In genomic region chr5:133051117-133051546, GRCh38 we compare ENCODE assay signal across 8 cellular contexts. TPM values are rescaled to one million over a fixed set of nuclear protein-coding genes. Genes with fewer than 3 reads are reported as not detected.
DNase-seq lines count a peak whose midpoint lies in the region; ATAC-seq and TF ChIP-seq lines count a peak whose summit lies in the region.

No MANE protein-coding gene starts in this region.

- H3F3A ChIP-seq in MM.1S (ENCODE audit: insufficient read depth, low read length) = peaks cover 18% of the 10 kb centered on the region

- H3K4me1 ChIP-seq in MM.1S (ENCODE audit: low read length) (peaks cover 16% of the 10 kb centered on the region), colonic mucosa (no peaks in the 10 kb centered on the region), mucosa of rectum (ENCODE audit: control insufficient read depth in 2 of 2, insufficient read depth in 2 of 2, low read length in 2 of 2) (peaks cover 29 to 36% of the 10 kb centered on the region in 2 donors)

- TF ChIP-seq CTCF in GM12875 (IDR thresholded peaks at IDR 0.05; ENCODE audit: borderline replicate concordance, insufficient read depth, low read depth, low read length) (no peak), MM.1S (IDR thresholded peaks at IDR 0.05; ENCODE audit: low read length) (no peak), colonic mucosa (IDR thresholded peaks at IDR 0.05) (no peak)

- peak overlapping the region; percentile 81 for H3K4me2 ChIP-seq in MM.1S (ENCODE audit: low read depth, low read length)

- H3K4me3 ChIP-seq in GM12875 (ENCODE audit: low read depth, low read length) (peak overlapping the region; percentile 84), MM.1S (ENCODE audit: low read length) (peak overlapping the region; percentile 99), colonic mucosa (peak overlapping the region; percentile 76), mucosa of rectum (ENCODE audit: low read length in 2 of 2) (peak overlapping the region; percentile 92 to 97)

- H4K20me1 ChIP-seq in MM.1S (ENCODE audit: insufficient read depth, low read length) = peaks cover 3% of the 10 kb centered on the region; the same call in 1 of the 2 replicates

- H3K9me2 ChIP-seq in MM.1S (replicated peaks; ENCODE audit: insufficient read depth, low read length) = no peaks in the 10 kb centered on the region

- intact Hi-C loops in colonic mucosa (cut with DNase I) = loop anchor here (5.0 kb wide), 1 partner anchor 89 kb away; the partner anchor contains the start of gene AFF4

- peak overlapping the region; percentile 72 for H2AFZ ChIP-seq in MM.1S (ENCODE audit: low read length)

- no peaks in the 10 kb centered on the region for H3K9me3 ChIP-seq in MM.1S (replicated peaks; ENCODE audit: insufficient read depth, low read length)
- H3K9me3 ChIP-seq in colonic mucosa = no peaks in the 10 kb centered on the region
- H3K9me3 ChIP-seq in mucosa of rectum (ENCODE audit: control insufficient read depth in 2 of 2, low read length in 2 of 2) = no peaks in the 10 kb centered on the region

- ATAC-seq in HG03520 (IDR thresholded peaks at IDR 0.05; ENCODE audit: unreplicated experiment) (no peak), HG02884 (IDR thresholded peaks at IDR 0.05; ENCODE audit: unreplicated experiment) (no peak), HG03469 (IDR thresholded peaks at IDR 0.05; ENCODE audit: unreplicated experiment) (no peak)

- peak overlapping the region; percentile 95 for H3K27ac ChIP-seq in MM.1S (ENCODE audit: low read length)
- peak overlapping the region; percentile 99 for H3K27ac ChIP-seq in colonic mucosa
- peak overlapping the region; percentile 98 to 99 for H3K27ac ChIP-seq in mucosa of rectum (ENCODE audit: low read depth in 2 of 2, low read length in 2 of 2)

- H3K27me3 ChIP-seq in MM.1S (replicated peaks; ENCODE audit: insufficient read depth, low read length) = no peaks in the 10 kb centered on the region
- no peaks in the 10 kb centered on the region for H3K27me3 ChIP-seq in colonic mucosa
- H3K27me3 ChIP-seq in mucosa of rectum (ENCODE audit: control insufficient read depth in 2 of 2, insufficient read depth in 2 of 2, low read length in 2 of 2) = no peaks in the 10 kb centered on the region

- H3K9ac ChIP-seq in MM.1S (ENCODE audit: low read length) = peak overlapping the region; percentile 99
- H3K9ac ChIP-seq in colonic mucosa (ENCODE audit: low read depth in 2 of 2, low read length in 2 of 2) = peak overlapping the region; percentile 94 to 96
- H3K9ac ChIP-seq in mucosa of rectum (ENCODE audit: low read depth in 1 of 2, low read length in 2 of 2) = peak overlapping the region; percentile 97 to 99

- H3K79me2 ChIP-seq in MM.1S (ENCODE audit: low read length) = peaks cover 55% of the 10 kb centered on the region

- H3K36me3 ChIP-seq in MM.1S (replicated peaks; ENCODE audit: insufficient read depth, low read length) = no peaks in the 10 kb centered on the region
- H3K36me3 ChIP-seq in colonic mucosa = no peaks in the 10 kb centered on the region
- H3K36me3 ChIP-seq in mucosa of rectum (ENCODE audit: control insufficient read depth in 2 of 2, insufficient read depth in 2 of 2, low read length in 2 of 2) = no peaks in the 10 kb centered on the region

- DNase-seq in MM.1S = no peak
- no peak for DNase-seq in colonic mucosa
- no peak for DNase-seq in stimulated activated CD4-positive, alpha-beta T cell treated with anti-CD3 and anti-CD28 coated beads, Interleukin-1b, Interleukin-23, amount 100 ng/mL, for 48 hours

RNA-seq across cellular contexts. Expression of gene HSPA4, which starts 0.7 kb away (rescaled TPM):
- 100 to 1,000 TPM in 1 of 2 donors, 10 to 100 TPM in 1; 91.2 to 132 TPM for total RNA-seq in colonic mucosa

RNA-seq across cellular contexts. Expression of gene ZCCHC10, which starts 24.8 kb away (rescaled TPM):
- total RNA-seq in colonic mucosa = 10 to 100 TPM; 24.2 to 31.9 TPM
